In the genomic region with DNA sequence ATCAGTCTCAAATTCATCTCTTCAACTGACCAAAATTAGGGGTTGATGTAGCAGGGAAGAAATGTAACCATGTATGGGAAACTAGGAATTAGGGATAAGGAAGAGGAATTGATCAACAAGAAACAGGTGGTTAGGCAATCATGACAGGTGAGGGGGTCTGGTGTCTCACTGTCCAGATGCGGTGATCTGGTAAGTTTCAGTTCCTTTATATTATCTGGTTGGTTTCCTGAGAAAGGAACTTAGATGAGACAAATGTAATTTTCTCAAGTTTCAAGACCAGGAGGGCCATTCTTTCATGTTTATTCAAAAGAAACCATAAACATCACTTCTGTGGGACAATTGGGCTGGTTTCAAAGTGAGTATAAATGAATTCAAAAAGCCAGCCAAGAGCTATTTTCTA, we compare ENCODE assay signal across 19 cellular contexts.
DNase-seq lines count a peak whose midpoint lies in the region; ATAC-seq lines count a peak whose summit lies in the region.
"Had no signal": no experiment of that assay in that cellular context is flagged by ENCODE, and none has a peak within 500 bp of the region (broad histone marks: within the 10 kb centered on the region; RNA-seq: fewer than 3 reads in every experiment).

No MANE protein-coding gene starts in this region.

- H3K27ac Mint-ChIP-seq in stimulated activated naive B cell treated with anti-CD40 and anti-IgM and Interleukin-4, amounts not matched to agents 10 μg/mL and 1 μg/mL and 100 μg/mL, for 72 hours, result no peak overlapping the region
- H3K27ac Mint-ChIP-seq: activated CD4-positive, alpha-beta T cell treated with anti-CD3 and anti-CD28 coated beads, Interleukin-2, amount 10 ng/mL, durations not matched to agents 24 days and 14 days; CD8-positive, alpha-beta T cell; H9; natural killer cell; T-cell had no signal

- no peak overlapping the region for H3K4me3 Mint-ChIP-seq in stimulated activated naive B cell treated with anti-CD40 and anti-IgM and Interleukin-4, amounts not matched to agents 10 μg/mL and 1 μg/mL and 100 μg/mL, for 72 hours
- H3K4me3 Mint-ChIP-seq: activated CD4-positive, alpha-beta T cell treated with anti-CD3 and anti-CD28 coated beads, Interleukin-2, amount 10 ng/mL, durations not matched to agents 24 days and 14 days; CD8-positive, alpha-beta T cell; H9; natural killer cell; T-cell had no signal

- no peaks in the 10 kb centered on the region for H3K36me3 Mint-ChIP-seq in stimulated activated naive B cell treated with anti-CD40 and anti-IgM and Interleukin-4, amounts not matched to agents 10 μg/mL and 1 μg/mL and 100 μg/mL, for 72 hours
- H3K36me3 Mint-ChIP-seq: CD8-positive, alpha-beta T cell; natural killer cell; T-cell had no signal

- peak; percentile 67 for ATAC-seq in GM19035 (IDR thresholded peaks at IDR 0.05; ENCODE audit: unreplicated experiment)
- peak; percentile 68 for ATAC-seq in GM21825 (IDR thresholded peaks at IDR 0.05; ENCODE audit: unreplicated experiment)
- ATAC-seq in HG03196 (IDR thresholded peaks at IDR 0.05; ENCODE audit: unreplicated experiment), result peak; percentile 88
- peak; percentile 69 to 74 for ATAC-seq in stimulated activated naive B cell treated with anti-CD40 and anti-IgM and Interleukin-4, amounts not matched to agents 10 μg/mL and 1 μg/mL and 100 μg/mL, for 72 hours (replicated peaks)
- ATAC-seq: body of pancreas; CD8-positive, alpha-beta T cell; left colon; natural killer cell; right cardiac atrium; T-cell had no signal

- no peak for DNase-seq in stimulated activated naive B cell treated with anti-CD40 and anti-IgM and Interleukin-4, amounts not matched to agents 10 μg/mL and 1 μg/mL and 100 μg/mL, for 72 hours
- no peak for DNase-seq in NCI-H2171 treated with DMSO at 0.1 percent for 48 hours (lab: John Stamatoyannopoulos, UW)
- no peak for DNase-seq in NCI-H2029 treated with DMSO at 0.1 percent for 48 hours (lab: John Stamatoyannopoulos, UW)
- DNase-seq in NOMO-1 treated with DMSO at 0.1 percent for 48 hours (lab: John Stamatoyannopoulos, UW; ENCODE audit: unreplicated experiment), result no peak
- DNase-seq: activated CD4-positive, alpha-beta T cell treated with anti-CD3 and anti-CD28 coated beads, Interleukin-2, amount 10 ng/mL, durations not matched to agents 24 days and 14 days; activated effector memory CD4-positive, alpha-beta T cell treated with Interleukin-2 at 50 U/mL for 16 hours; body of pancreas; CD8-positive, alpha-beta T cell; effector CD8-positive, alpha-beta T cell; glutamatergic neuron; H9; left colon; natural killer cell; OCI-M1; right cardiac atrium; T-cell had no signal

- no peaks in the 10 kb centered on the region for H3K27me3 Mint-ChIP-seq in stimulated activated naive B cell treated with anti-CD40 and anti-IgM and Interleukin-4, amounts not matched to agents 10 μg/mL and 1 μg/mL and 100 μg/mL, for 72 hours
- H3K27me3 Mint-ChIP-seq: activated CD4-positive, alpha-beta T cell treated with anti-CD3 and anti-CD28 coated beads, Interleukin-2, amount 10 ng/mL, durations not matched to agents 24 days and 14 days; T-cell had no signal

- H3K4me1 Mint-ChIP-seq in stimulated activated naive B cell treated with anti-CD40 and anti-IgM and Interleukin-4, amounts not matched to agents 10 μg/mL and 1 μg/mL and 100 μg/mL, for 72 hours, result peaks cover 4 to 19% of the 10 kb centered on the region in 2 donors
- H3K4me1 Mint-ChIP-seq: activated CD4-positive, alpha-beta T cell treated with anti-CD3 and anti-CD28 coated beads, Interleukin-2, amount 10 ng/mL, durations not matched to agents 24 days and 14 days; H9; natural killer cell; T-cell had no signal

- peaks cover 4 to 11% of the 10 kb centered on the region in 2 donors for H3K9me3 Mint-ChIP-seq in stimulated activated naive B cell treated with anti-CD40 and anti-IgM and Interleukin-4, amounts not matched to agents 10 μg/mL and 1 μg/mL and 100 μg/mL, for 72 hours
- H3K9me3 Mint-ChIP-seq: activated CD4-positive, alpha-beta T cell treated with anti-CD3 and anti-CD28 coated beads, Interleukin-2, amount 10 ng/mL, durations not matched to agents 24 days and 14 days had no signal
